ENCODE assay signal across 9 cellular contexts in genomic region chr13:91349992-91350911, GRCh38. TPM values are rescaled to one million over a fixed set of nuclear protein-coding genes. Genes with fewer than 3 reads are reported as not detected.
DNase-seq lines count a peak whose midpoint lies in the region; ATAC-seq and TF ChIP-seq lines count a peak whose summit lies in the region.
"Had no signal": no experiment of that assay in that cellular context is flagged by ENCODE, and none has a peak within 500 bp of the region (broad histone marks: within the 10 kb centered on the region; RNA-seq: fewer than 3 reads in every experiment).

No MANE protein-coding gene starts in this region.

- peaks cover 16 to 59% of the 10 kb centered on the region in 2 donors for H3K36me3 Mint-ChIP-seq in activated T-cell treated with anti-CD3 and anti-CD28 coated beads, Interleukin-2, amount 50 U/mL, for 72 hours (ENCODE audit: insufficient read depth in 2 of 2)
- H3K36me3 Mint-ChIP-seq in stimulated activated memory B cell treated with anti-CD40 and anti-IgM and Interleukin-4, amounts not matched to agents 10 μg/mL and 1 μg/mL and 100 μg/mL, for 72 hours = peaks cover 29% of the 10 kb centered on the region

- H3K36me3 ChIP-seq in SK-N-MC (ENCODE audit: insufficient read depth, low read length) = peaks cover 63% of the 10 kb centered on the region

- TF ChIP-seq CTCF in fibroblast of mammary gland (conservative IDR thresholded peaks at IDR 0.05; ENCODE audit: control insufficient read depth, insufficient read depth, low read depth, low read length) = no peak

- H3K9me3 ChIP-seq in SK-N-MC (ENCODE audit: low read depth, low read length) = no peaks in the 10 kb centered on the region

- no peak for DNase-seq in activated T-cell treated with anti-CD3 and anti-CD28 coated beads, Interleukin-2, amount 50 U/mL, for 72 hours
- no peak for DNase-seq in activated T-cell treated with anti-CD3 and anti-CD28 coated beads, Interleukin-2, amount 50 U/mL, for 1 hour
- DNase-seq in SK-N-MC (ENCODE audit: low read depth, low spot score) (no peak), fibroblast of mammary gland (ENCODE audit: low read depth) (no peak), NCI-H226 (no peak), occipital lobe (lab: John Stamatoyannopoulos, UW) (no peak)
- DNase-seq: NCI-H2081 treated with DMSO at 0.1 percent for 48 hours had no signal

- H3K4me3 Mint-ChIP-seq in activated T-cell treated with anti-CD3 and anti-CD28 coated beads, Interleukin-2, amount 50 U/mL, for 72 hours = peak overlapping the region; percentile 95 to 98
- H3K4me3 Mint-ChIP-seq in stimulated activated memory B cell treated with anti-CD40 and anti-IgM and Interleukin-4, amounts not matched to agents 10 μg/mL and 1 μg/mL and 100 μg/mL, for 72 hours = peak overlapping the region; percentile 92

- peak overlapping the region; percentile 100 for H3K9ac ChIP-seq in SK-N-MC (ENCODE audit: insufficient read length)

- H3K27ac ChIP-seq in SK-N-MC = peak overlapping the region; percentile 97

- no peak for ATAC-seq in activated T-cell treated with anti-CD3 and anti-CD28 coated beads, Interleukin-2, amount 50 U/mL, for 72 hours (replicated peaks in 1 of 2)
- ATAC-seq in stimulated activated memory B cell treated with anti-CD40 and anti-IgM and Interleukin-4, amounts not matched to agents 10 μg/mL and 1 μg/mL and 100 μg/mL, for 72 hours = no peak
- no peak for ATAC-seq in HG03378 (IDR thresholded peaks at IDR 0.05; ENCODE audit: unreplicated experiment)

- peak overlapping the region; percentile 98 for H3K27ac Mint-ChIP-seq in activated T-cell treated with anti-CD3 and anti-CD28 coated beads, Interleukin-2, amount 50 U/mL, for 72 hours
- H3K27ac Mint-ChIP-seq in stimulated activated memory B cell treated with anti-CD40 and anti-IgM and Interleukin-4, amounts not matched to agents 10 μg/mL and 1 μg/mL and 100 μg/mL, for 72 hours = peak overlapping the region; percentile 17

- peaks cover 78% of the 10 kb centered on the region for H3K4me1 Mint-ChIP-seq in activated T-cell treated with anti-CD3 and anti-CD28 coated beads, Interleukin-2, amount 50 U/mL, for 72 hours (ENCODE audit: low read depth)
- peaks cover 51% of the 10 kb centered on the region for H3K4me1 Mint-ChIP-seq in stimulated activated memory B cell treated with anti-CD40 and anti-IgM and Interleukin-4, amounts not matched to agents 10 μg/mL and 1 μg/mL and 100 μg/mL, for 72 hours

- no peaks in the 10 kb centered on the region for H3K9me3 Mint-ChIP-seq in activated T-cell treated with anti-CD3 and anti-CD28 coated beads, Interleukin-2, amount 50 U/mL, for 72 hours
- no peaks in the 10 kb centered on the region for H3K9me3 Mint-ChIP-seq in stimulated activated memory B cell treated with anti-CD40 and anti-IgM and Interleukin-4, amounts not matched to agents 10 μg/mL and 1 μg/mL and 100 μg/mL, for 72 hours

- peak overlapping the region; percentile 99 for H3K4me3 ChIP-seq in SK-N-MC
- peak overlapping the region; percentile 70 for H3K4me3 ChIP-seq in fibroblast of mammary gland (ENCODE audit: control insufficient read depth, low read depth, low read length)

- H3K27me3 Mint-ChIP-seq in activated T-cell treated with anti-CD3 and anti-CD28 coated beads, Interleukin-2, amount 50 U/mL, for 72 hours (ENCODE audit: low read depth) = no peaks in the 10 kb centered on the region
- no peaks in the 10 kb centered on the region for H3K27me3 Mint-ChIP-seq in stimulated activated memory B cell treated with anti-CD40 and anti-IgM and Interleukin-4, amounts not matched to agents 10 μg/mL and 1 μg/mL and 100 μg/mL, for 72 hours

RNA-seq across cellular contexts. Expression of gene MIR17HG, which starts 2.8 kb away (rescaled TPM):
- total RNA-seq in activated T-cell treated with anti-CD3 and anti-CD28 coated beads, Interleukin-2, amount 50 U/mL, for 72 hours = 10 to 100 TPM; 15.7 to 17.9 TPM
- 67.1 TPM for total RNA-seq in occipital lobe

RNA-seq across cellular contexts. Expression of gene GPC5, which starts 48.2 kb away (rescaled TPM):
- under 1 TPM in 1 of 2 donors, not detected in 1; 0.14 TPM for total RNA-seq in activated T-cell treated with anti-CD3 and anti-CD28 coated beads, Interleukin-2, amount 50 U/mL, for 72 hours
- total RNA-seq in occipital lobe = 8.6 TPM
